In the genomic region with DNA sequence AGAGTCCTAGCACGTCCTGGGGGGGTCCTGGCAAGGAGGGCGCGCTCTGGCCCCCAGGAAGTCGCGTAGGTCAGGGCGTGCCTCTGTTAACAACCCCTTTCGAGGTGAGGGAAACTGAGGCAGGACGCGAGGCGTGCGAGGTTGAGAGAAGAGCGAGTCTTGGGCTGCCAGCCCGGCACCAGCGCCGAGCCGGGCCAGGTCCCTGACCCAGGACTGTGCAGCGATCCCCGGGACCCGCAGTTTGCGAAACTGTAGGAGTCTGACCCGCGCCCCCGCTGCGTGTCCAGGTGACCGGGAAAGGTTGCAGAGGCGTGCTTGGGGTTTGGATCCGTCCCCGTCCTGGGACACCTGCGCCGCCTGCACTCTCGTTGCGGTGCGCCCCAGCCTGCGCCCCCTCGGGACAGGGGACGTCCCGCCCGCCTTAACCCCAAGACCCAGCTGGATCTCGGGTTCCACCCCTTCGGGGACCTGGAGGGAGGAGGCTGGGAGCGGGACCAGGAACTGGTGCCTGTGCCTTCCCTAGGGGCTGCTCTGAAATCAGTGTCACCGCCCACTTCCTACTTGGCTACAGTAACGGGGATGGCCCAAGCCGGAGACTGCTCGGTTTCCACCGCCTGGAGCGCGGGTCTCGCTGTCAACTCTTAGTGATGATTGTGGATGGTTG, we compare ENCODE assay signal across 1 cellular context.
TF ChIP-seq lines count a peak whose summit lies in the region.

No MANE protein-coding gene starts in this region.

TF ChIP-seq in H1, 55 proteins besides CTCF, POLR2A, EP300 and RAD21 (continued from another document):
- TF ChIP-seq CBX8 (IDR thresholded peaks at IDR 0.05; ENCODE audit: borderline replicate concordance, low read depth, low read length): no peak
- peak; percentile 90 for TF ChIP-seq SAP30 (IDR thresholded peaks at IDR 0.05; ENCODE audit: insufficient read depth, insufficient replicate concordance, low read length)
- TF ChIP-seq POLR2AphosphoS5 (IDR thresholded peaks at IDR 0.05; ENCODE audit: low read depth, low read length): no peak
- TF ChIP-seq POU5F1 (IDR thresholded peaks at IDR 0.05; ENCODE audit: low read depth, low read length): no peak
- TF ChIP-seq, protein P1, sequence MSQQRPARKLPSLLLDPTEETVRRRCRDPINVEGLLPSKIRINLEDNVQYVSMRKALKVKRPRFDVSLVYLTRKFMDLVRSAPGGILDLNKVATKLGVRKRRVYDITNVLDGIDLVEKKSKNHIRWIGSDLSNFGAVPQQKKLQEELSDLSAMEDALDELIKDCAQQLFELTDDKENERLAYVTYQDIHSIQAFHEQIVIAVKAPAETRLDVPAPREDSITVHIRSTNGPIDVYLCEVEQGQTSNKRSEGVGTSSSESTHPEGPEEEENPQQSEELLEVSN (IDR thresholded peaks at IDR 0.05): 0 out of 2 replicates have a peak, but pooled peaks have one; percentile 4
- no peak for TF ChIP-seq TBP (IDR thresholded peaks at IDR 0.05; ENCODE audit: low read depth, low read length)
- TF ChIP-seq HDAC2 (IDR thresholded peaks at IDR 0.05; ENCODE audit: borderline replicate concordance in 1 of 2, low read depth in 2 of 2, low read length in 2 of 2): peak in 1 of 2 experiments; percentile 25; a peak in 1 of 4 replicates
- TF ChIP-seq, protein P2, sequence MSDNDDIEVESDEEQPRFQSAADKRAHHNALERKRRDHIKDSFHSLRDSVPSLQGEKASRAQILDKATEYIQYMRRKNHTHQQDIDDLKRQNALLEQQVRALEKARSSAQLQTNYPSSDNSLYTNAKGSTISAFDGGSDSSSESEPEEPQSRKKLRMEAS (IDR thresholded peaks at IDR 0.05): no peak
- no peak for TF ChIP-seq TEAD4 (IDR thresholded peaks at IDR 0.05; ENCODE audit: low read depth, low read length)
- no peak for TF ChIP-seq TAF7 (optimal IDR thresholded peaks at IDR 0.05; ENCODE audit: borderline replicate concordance, low read depth, low read length)
- TF ChIP-seq FOSL1 (IDR thresholded peaks at IDR 0.05; ENCODE audit: insufficient read depth, low read depth, low read length): no peak
- TF ChIP-seq, protein P3, sequence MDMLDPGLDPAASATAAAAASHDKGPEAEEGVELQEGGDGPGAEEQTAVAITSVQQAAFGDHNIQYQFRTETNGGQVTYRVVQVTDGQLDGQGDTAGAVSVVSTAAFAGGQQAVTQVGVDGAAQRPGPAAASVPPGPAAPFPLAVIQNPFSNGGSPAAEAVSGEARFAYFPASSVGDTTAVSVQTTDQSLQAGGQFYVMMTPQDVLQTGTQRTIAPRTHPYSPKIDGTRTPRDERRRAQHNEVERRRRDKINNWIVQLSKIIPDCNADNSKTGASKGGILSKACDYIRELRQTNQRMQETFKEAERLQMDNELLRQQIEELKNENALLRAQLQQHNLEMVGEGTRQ (IDR thresholded peaks at IDR 0.05; ENCODE audit: low read length): no peak
- 0 out of 2 replicates have a peak, but pooled peaks have one; percentile 21 for TF ChIP-seq GABPA (IDR thresholded peaks at IDR 0.05; ENCODE audit: borderline replicate concordance, insufficient read depth, low read length)
- no peak for TF ChIP-seq SRF (IDR thresholded peaks at IDR 0.05; ENCODE audit: low read depth, low read length)
- TF ChIP-seq, protein P4, sequence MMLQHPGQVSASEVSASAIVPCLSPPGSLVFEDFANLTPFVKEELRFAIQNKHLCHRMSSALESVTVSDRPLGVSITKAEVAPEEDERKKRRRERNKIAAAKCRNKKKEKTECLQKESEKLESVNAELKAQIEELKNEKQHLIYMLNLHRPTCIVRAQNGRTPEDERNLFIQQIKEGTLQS (IDR thresholded peaks at IDR 0.05; ENCODE audit: insufficient read depth, low read depth, low read length): no peak
- TF ChIP-seq NRF1 (IDR thresholded peaks at IDR 0.05; ENCODE audit: low read depth, low read length): no peak
- no peak for TF ChIP-seq JUN (IDR thresholded peaks at IDR 0.05; ENCODE audit: low read depth, low read length)
- TF ChIP-seq PHF8 (conservative IDR thresholded peaks at IDR 0.05; ENCODE audit: low read depth, low read length): no peak; the same call in 1 of the 2 replicates
- peak in 1 of 2 experiments; percentile 43; a peak in 1 of 4 replicates for TF ChIP-seq SIN3A (conservative IDR thresholded peaks at IDR 0.05 in 1 of 2, IDR thresholded peaks at IDR 0.05 in 1 of 2; ENCODE audit: low read depth in 1 of 2, low read length in 2 of 2)
- no peak for TF ChIP-seq SUZ12 (IDR thresholded peaks at IDR 0.05; ENCODE audit: low read length)
- TF ChIP-seq SP1 (IDR thresholded peaks at IDR 0.05; ENCODE audit: low read depth, low read length): 0 out of 2 replicates have a peak, but pooled peaks have one; percentile 18
